31 cellular contexts compared by ENCODE assay signal in the genomic region with DNA sequence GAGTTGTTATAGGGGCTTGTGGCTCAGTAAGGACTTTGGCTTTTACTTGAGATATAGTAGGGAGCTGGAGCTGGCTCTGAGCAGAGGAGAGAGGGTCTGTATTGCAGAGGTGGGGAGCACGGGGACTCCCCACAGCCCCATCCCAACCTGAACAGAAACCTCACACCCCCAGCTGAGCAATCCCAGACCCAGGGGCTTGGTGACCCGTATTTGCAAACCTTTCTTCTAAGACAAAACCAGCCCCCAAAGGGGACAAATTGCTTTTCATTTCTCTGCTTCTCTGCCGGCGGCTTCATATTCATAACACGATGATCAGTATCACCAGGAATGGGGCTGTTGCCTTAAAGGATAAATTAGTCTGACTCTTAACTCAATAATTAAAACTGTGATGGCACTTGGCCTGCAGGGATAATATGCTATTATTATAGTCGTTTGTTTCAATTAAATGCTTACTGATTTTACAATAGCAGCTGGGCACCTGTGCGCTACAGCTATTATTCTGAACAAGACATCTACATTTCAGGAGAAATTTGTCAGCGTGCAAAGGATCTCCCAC.
DNase-seq lines count a peak whose midpoint lies in the region; ATAC-seq and TF ChIP-seq lines count a peak whose summit lies in the region.
"Had no signal": no experiment of that assay in that cellular context is flagged by ENCODE, and none has a peak within 500 bp of the region (broad histone marks: within the 10 kb centered on the region; RNA-seq: fewer than 3 reads in every experiment).

No MANE protein-coding gene starts in this region.

- BruUV-seq in PC-9 (replicated peaks; lab: Mats Ljungman, UMichigan) = no TSS peak

- no peaks in the 10 kb centered on the region for H3K9me2 ChIP-seq in SK-N-SH
- no peaks in the 10 kb centered on the region for H3K9me2 ChIP-seq in PC-9 (ENCODE audit: insufficient read depth)

- no peak for ATAC-seq in SK-N-SH treated with all-trans-retinoic acid at 6 μM for 48 hours
- ATAC-seq in HG03432 (IDR thresholded peaks at IDR 0.05; ENCODE audit: unreplicated experiment) = no peak
- ATAC-seq: activated T-cell treated with anti-CD3 and anti-CD28 coated beads, Interleukin-2, amount 50 U/mL, for 4 hours; CD8-positive, alpha-beta T cell; GM12878; left lobe of liver; pancreas; right lobe of liver; T-cell had no signal

- 66% methylated on average over 8 of the region's 8 CpGs for WGBS in SK-N-SH (ENCODE audit: low lambda C conversion rate)

- H3K4me1 ChIP-seq in SK-N-SH (ENCODE audit: control insufficient read depth in 1 of 2, insufficient read depth in 2 of 2, low read depth in 1 of 2, low read length in 1 of 2) (peaks cover 0 to 53% of the 10 kb centered on the region in 2 experiments; a peak in 1 of 4 replicates), BLaER1 (peaks cover 34% of the 10 kb centered on the region), PC-9 (replicated peaks; ENCODE audit: insufficient read depth) (no peaks in the 10 kb centered on the region)
- H3K4me1 ChIP-seq: adrenal gland, pancreas, right lobe of liver, upper lobe of left lung had no signal

- intact Hi-C loops in PC-9 (cut with micrococcal nuclease; ENCODE audit: unreplicated experiment) = no loop called here

- H3K9ac ChIP-seq in SK-N-SH (no peak overlapping the region), BLaER1 (no peak overlapping the region)

- no peak overlapping the region for H3K4me3 ChIP-seq in SK-N-SH (ENCODE audit: low read depth in 2 of 2, low read length in 1 of 2)
- no peak overlapping the region for H3K4me3 ChIP-seq in BLaER1
- no peak overlapping the region for H3K4me3 ChIP-seq in PC-9
- H3K4me3 ChIP-seq: adrenal gland, GM12878, K562, MG63, pancreas, right lobe of liver, upper lobe of left lung had no signal

- POLR2A ChIA-PET in SK-N-SH (lab: Yijun Ruan, JAX) (interaction anchor here (0.6 to 1.7 kb wide), 4 partner anchors 15 to 575 kb away, joined by 3 to 5 read pairs (median 4); partner anchors contain the start of gene SRSF6), PC-9 (lab: Charles Lee; ENCODE audit: unreplicated experiment) (no interaction called here)

- DNase-seq in SK-N-SH = no peak
- no peak for DNase-seq in PC-9
- peak; percentile 45 for DNase-seq in retina
- no peak for DNase-seq in AG08396 (ENCODE audit: low spot score)
- DNase-seq in pons (ENCODE audit: low spot score) = no peak
- DNase-seq: activated CD4-positive, alpha-beta T cell treated with anti-CD3 and anti-CD28 coated beads for 48 hours; activated gamma-delta T cell treated with Interleukin-2 at 50 U/mL for 16 hours; activated T-cell treated with anti-CD3 and anti-CD28 coated beads, Interleukin-2, amount 50 U/mL, for 4 hours; glutamatergic neuron; MG63; NCI-H1105; NCI-H2029 treated with DMSO at 0.1 percent for 48 hours; NCI-H226; NCI-H526 treated with DMSO at 0.1 percent for 48 hours; pancreas; SHP77 treated with DMSO at 0.1 percent for 48 hours; stimulated activated CD4-positive, alpha-beta T cell treated with anti-CD3 and anti-CD28 coated beads, Interleukin-12 subunit alpha, Interleukin-12 subunit beta, amount 100 ng/mL, for 4 hours; stimulated activated CD4-positive, alpha-beta T cell treated with anti-CD3 and anti-CD28 coated beads, Interleukin-4, amount 100 ng/mL, for 1 hour; substantia nigra; upper lobe of left lung; WERI-Rb-1 had no signal

- no peaks in the 10 kb centered on the region for H3F3A ChIP-seq in SK-N-SH (replicated peaks; ENCODE audit: insufficient read depth)
- H3F3A ChIP-seq in PC-9 (ENCODE audit: insufficient read depth, low read depth) = no peaks in the 10 kb centered on the region

- H4K20me1 ChIP-seq in SK-N-SH (ENCODE audit: insufficient read depth) = no peaks in the 10 kb centered on the region
- H4K20me1 ChIP-seq in BLaER1 = no peaks in the 10 kb centered on the region
- no peaks in the 10 kb centered on the region; the same call in 1 of the 2 replicates for H4K20me1 ChIP-seq in PC-9 (ENCODE audit: insufficient read depth)

- TF ChIP-seq RAD21 in SK-N-SH (IDR thresholded peaks at IDR 0.05; ENCODE audit: low read length) = no peak

- H3K4me2 ChIP-seq in SK-N-SH = no peak overlapping the region
- peak overlapping the region; percentile 19 for H3K4me2 ChIP-seq in BLaER1
- no peak overlapping the region for H3K4me2 ChIP-seq in PC-9

- H3K36me3 ChIP-seq in SK-N-SH (replicated peaks in 1 of 2; ENCODE audit: control insufficient read depth in 1 of 2, insufficient read depth in 2 of 2, low read length in 1 of 2) = no peaks in the 10 kb centered on the region
- H3K36me3 ChIP-seq in BLaER1 = no peaks in the 10 kb centered on the region
- H3K36me3 ChIP-seq in PC-9 (ENCODE audit: low read depth) = no peaks in the 10 kb centered on the region
- H3K36me3 ChIP-seq: adrenal gland, MG63, pancreas, right lobe of liver, upper lobe of left lung, WERI-Rb-1 had no signal

- no peaks in the 10 kb centered on the region for H3K79me2 ChIP-seq in SK-N-SH (ENCODE audit: insufficient read depth)
- H3K79me2 ChIP-seq in PC-9 (ENCODE audit: low read depth) = no peaks in the 10 kb centered on the region

- H3K9me3 ChIP-seq in SK-N-SH = no peaks in the 10 kb centered on the region
- no peaks in the 10 kb centered on the region for H3K9me3 ChIP-seq in BLaER1
- H3K9me3 ChIP-seq in PC-9 (ENCODE audit: insufficient read depth, low read depth) = no peaks in the 10 kb centered on the region
- H3K9me3 ChIP-seq: adrenal gland, MG63, pancreas, right lobe of liver, upper lobe of left lung had no signal

- H3K27me3 ChIP-seq in SK-N-SH (ENCODE audit: insufficient read depth) (no peaks in the 10 kb centered on the region), BLaER1 (no peaks in the 10 kb centered on the region), PC-9 (ENCODE audit: insufficient read depth, low read depth) (no peaks in the 10 kb centered on the region)
- H3K27me3 ChIP-seq: adrenal gland, right lobe of liver, upper lobe of left lung had no signal

- H2AFZ ChIP-seq in SK-N-SH (ENCODE audit: low read depth) (no peak overlapping the region), PC-9 (no peak overlapping the region)

- peak overlapping the region in 1 of 2 experiments; percentile 72; a peak in 1 of 4 replicates for H3K27ac ChIP-seq in SK-N-SH (ENCODE audit: low read depth in 2 of 2, low read length in 1 of 2)
- H3K27ac ChIP-seq in BLaER1 = no peak overlapping the region
- H3K27ac ChIP-seq in PC-9 = peak overlapping the region; percentile 21; the same call in 1 of the 2 replicates
- H3K27ac ChIP-seq: adrenal gland, pancreas, right lobe of liver, upper lobe of left lung, WERI-Rb-1 had no signal

- TF ChIP-seq CTCF in SK-N-SH (IDR thresholded peaks at IDR 0.05) = no peak
- TF ChIP-seq CTCF in PC-9 (conservative IDR thresholded peaks at IDR 0.05) = no peak

- CTCF ChIA-PET in SK-N-SH (lab: Yijun Ruan, JAX) = interaction anchor here (0.6 to 2.1 kb wide), 4 partner anchors 9 to 60 kb away, joined by 3 to 9 read pairs (median 3); no protein-coding TSS in a partner anchor
- CTCF ChIA-PET in PC-9 (lab: Charles Lee) = interaction anchor here (0.6 kb wide), 1 partner anchor 57 kb away, joined by 3 read pairs; no protein-coding TSS in a partner anchor

- peak in 1 of 2 experiments; percentile 59; a peak in 1 of 4 replicates for TF ChIP-seq EP300 in SK-N-SH (IDR thresholded peaks at IDR 0.05; ENCODE audit: borderline replicate concordance in 1 of 2, low read depth in 1 of 2, low read length in 1 of 2)

TF ChIP-seq in SK-N-SH, 30 proteins besides CTCF, POLR2A, EP300 and RAD21 (continues in another document):
- TF ChIP-seq CHD2 (IDR thresholded peaks at IDR 0.05; ENCODE audit: low read length, partially characterized antibody) (peak; percentile 11), JUND (IDR thresholded peaks at IDR 0.05) (no peak), FOXJ3 (CRISPR knock-in tag; IDR thresholded peaks at IDR 0.05) (no peak)
- TF ChIP-seq, protein P1, sequence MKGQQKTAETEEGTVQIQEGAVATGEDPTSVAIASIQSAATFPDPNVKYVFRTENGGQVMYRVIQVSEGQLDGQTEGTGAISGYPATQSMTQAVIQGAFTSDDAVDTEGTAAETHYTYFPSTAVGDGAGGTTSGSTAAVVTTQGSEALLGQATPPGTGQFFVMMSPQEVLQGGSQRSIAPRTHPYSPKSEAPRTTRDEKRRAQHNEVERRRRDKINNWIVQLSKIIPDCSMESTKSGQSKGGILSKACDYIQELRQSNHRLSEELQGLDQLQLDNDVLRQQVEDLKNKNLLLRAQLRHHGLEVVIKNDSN (IDR thresholded peaks at IDR 0.05; ENCODE audit: borderline replicate concordance, low read depth) = no peak

TF ChIP-seq in SK-N-SH treated with all-trans-retinoic acid at 6 μM for 48 hours, 23 proteins besides CTCF, POLR2A, EP300 and RAD21 (continues in another document):
- TF ChIP-seq ESRRG (CRISPR knock-in tag; IDR thresholded peaks at IDR 0.05) (no peak), ARNTL (CRISPR knock-in tag; IDR thresholded peaks at IDR 0.05; ENCODE audit: borderline replicate concordance, low read depth) (no peak), ZNF8 (CRISPR knock-in tag; IDR thresholded peaks at IDR 0.05) (no peak), SNAI2 (CRISPR knock-in tag; IDR thresholded peaks at IDR 0.05) (no peak), PPARA (CRISPR knock-in tag; IDR thresholded peaks at IDR 0.05; ENCODE audit: borderline replicate concordance) (no peak), ZC3H10 (CRISPR knock-in tag; IDR thresholded peaks at IDR 0.05) (no peak), ZFP3 (CRISPR knock-in tag; IDR thresholded peaks at IDR 0.05) (no peak), GLIS3 (CRISPR knock-in tag; IDR thresholded peaks at IDR 0.05) (no peak), ZFP30 (CRISPR knock-in tag; IDR thresholded peaks at IDR 0.05) (no peak), TOX (CRISPR knock-in tag; IDR thresholded peaks at IDR 0.05; ENCODE audit: borderline replicate concordance) (no peak)
- TF ChIP-seq, protein P2, sequence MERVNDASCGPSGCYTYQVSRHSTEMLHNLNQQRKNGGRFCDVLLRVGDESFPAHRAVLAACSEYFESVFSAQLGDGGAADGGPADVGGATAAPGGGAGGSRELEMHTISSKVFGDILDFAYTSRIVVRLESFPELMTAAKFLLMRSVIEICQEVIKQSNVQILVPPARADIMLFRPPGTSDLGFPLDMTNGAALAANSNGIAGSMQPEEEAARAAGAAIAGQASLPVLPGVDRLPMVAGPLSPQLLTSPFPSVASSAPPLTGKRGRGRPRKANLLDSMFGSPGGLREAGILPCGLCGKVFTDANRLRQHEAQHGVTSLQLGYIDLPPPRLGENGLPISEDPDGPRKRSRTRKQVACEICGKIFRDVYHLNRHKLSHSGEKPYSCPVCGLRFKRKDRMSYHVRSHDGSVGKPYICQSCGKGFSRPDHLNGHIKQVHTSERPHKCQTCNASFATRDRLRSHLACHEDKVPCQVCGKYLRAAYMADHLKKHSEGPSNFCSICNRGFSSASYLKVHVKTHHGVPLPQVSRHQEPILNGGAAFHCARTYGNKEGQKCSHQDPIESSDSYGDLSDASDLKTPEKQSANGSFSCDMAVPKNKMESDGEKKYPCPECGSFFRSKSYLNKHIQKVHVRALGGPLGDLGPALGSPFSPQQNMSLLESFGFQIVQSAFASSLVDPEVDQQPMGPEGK (CRISPR knock-in tag; IDR thresholded peaks at IDR 0.05; ENCODE audit: borderline replicate concordance) = no peak
